20 cellular contexts compared by ENCODE assay signal in genomic region chr16:56744996-56745640, GRCh38. TPM values are rescaled to one million over a fixed set of nuclear protein-coding genes. Genes with fewer than 3 reads are reported as not detected.
A peak's percentile ranks its signal among the peaks of the same experiment; 100 is the strongest.
DNase-seq lines count a peak whose midpoint lies in the region; ATAC-seq and TF ChIP-seq lines count a peak whose summit lies in the region.
"Had no signal": no experiment of that assay in that cellular context is flagged by ENCODE, and none has a peak within 500 bp of the region (broad histone marks: within the 10 kb centered on the region; RNA-seq: fewer than 3 reads in every experiment).

No MANE protein-coding gene starts in this region.

- H3K36me3 Mint-ChIP-seq in mesothelial cell of epicardium: peaks cover 3% of the 10 kb centered on the region

- peak overlapping the region in 6 of 12 donors; percentile 3 to 61 (median 38) for H3K27ac ChIP-seq in heart left ventricle
- H3K27ac ChIP-seq: psoas muscle, VCaP had no signal

- WGBS in heart left ventricle, 4 donors: 48 to 63% (median 59%) methylated on average over 5 of the region's 5 CpGs

- H3K4me3 ChIP-seq in heart left ventricle: no peak overlapping the region
- H3K4me3 ChIP-seq: lung, psoas muscle had no signal

- TF ChIP-seq CTCF in heart left ventricle (IDR thresholded peaks at IDR 0.05): no peak
- no peak for TF ChIP-seq CTCF in mesothelial cell of epicardium (IDR thresholded peaks at IDR 0.05; ENCODE audit: unreplicated experiment)

- DNase-seq in Right ventricle myocardium inferior (ENCODE audit: missing footprints) (no peak), cardiac septum (ENCODE audit: low spot score) (no peak), heart left ventricle (peak in 2 of 5 donors; percentile 31 to 44), mesothelial cell of epicardium (ENCODE audit: low spot score in 2 of 2, unreplicated experiment in 2 of 2) (no peak), T1000 (lab: John Stamatoyannopoulos, UW) (no peak), erythroblast (lab: John Stamatoyannopoulos, UW) (no peak), DMS53 (lab: John Stamatoyannopoulos, UW) (no peak), ecto neural progenitor cell (ENCODE audit: low spot score) (no peak)
- DNase-seq: ACHN; amniotic stem cell; CD4-positive, alpha-beta T cell; Kasumi-1; naive B cell; NCI-H1105 treated with DMSO at 0.1 percent for 48 hours; NCI-H345; psoas muscle; stimulated activated naive B cell treated with anti-CD40 and anti-IgM and Interleukin-4, amounts not matched to agents 10 μg/mL and 1 μg/mL and 100 μg/mL, for 72 hours had no signal

- no peaks in the 10 kb centered on the region for H3K9me3 ChIP-seq in heart left ventricle
- H3K9me3 ChIP-seq: psoas muscle had no signal

- peaks cover 0 to 14% (median 0%) of the 10 kb centered on the region in 9 donors for H3K36me3 ChIP-seq in heart left ventricle

- no peaks in the 10 kb centered on the region for H3K27me3 Mint-ChIP-seq in mesothelial cell of epicardium (ENCODE audit: low read depth)
- H3K27me3 Mint-ChIP-seq: CD4-positive, alpha-beta T cell; naive B cell; stimulated activated naive B cell treated with anti-CD40 and anti-IgM and Interleukin-4, amounts not matched to agents 10 μg/mL and 1 μg/mL and 100 μg/mL, for 72 hours had no signal

- H3K4me3 Mint-ChIP-seq in mesothelial cell of epicardium: peak overlapping the region; percentile 0
- H3K4me3 Mint-ChIP-seq: activated T-helper 1 cell treated with anti-CD3 and anti-CD28 coated beads, Interleukin-12 subunit alpha, Interleukin-12 subunit beta, Interleukin-2, Interleukin-4 antibody, amounts not matched to agents 30 ng/mL and 10 ng/mL and 1 ng/mL, durations not matched to agents 14 hours and 24 hours and 36 hours; CD4-positive, alpha-beta T cell; stimulated activated naive B cell treated with anti-CD40 and anti-IgM and Interleukin-4, amounts not matched to agents 10 μg/mL and 1 μg/mL and 100 μg/mL, for 72 hours had no signal

- H3K27me3 ChIP-seq in heart left ventricle: no peaks in the 10 kb centered on the region

- TF ChIP-seq POLR2A in heart left ventricle (IDR thresholded peaks at IDR 0.05) (no peak), erythroblast (IDR thresholded peaks at IDR 0.05; ENCODE audit: low read length) (no peak)

- peaks cover 49% of the 10 kb centered on the region for H3K4me1 Mint-ChIP-seq in mesothelial cell of epicardium

- peak overlapping the region; percentile 58 for H3K27ac Mint-ChIP-seq in mesothelial cell of epicardium
- H3K27ac Mint-ChIP-seq: activated T-helper 1 cell treated with anti-CD3 and anti-CD28 coated beads, Interleukin-12 subunit alpha, Interleukin-12 subunit beta, Interleukin-2, Interleukin-4 antibody, amounts not matched to agents 30 ng/mL and 10 ng/mL and 1 ng/mL, durations not matched to agents 14 hours and 24 hours and 36 hours; CD4-positive, alpha-beta T cell; stimulated activated naive B cell treated with anti-CD40 and anti-IgM and Interleukin-4, amounts not matched to agents 10 μg/mL and 1 μg/mL and 100 μg/mL, for 72 hours had no signal

- no peaks in the 10 kb centered on the region for H3K9me3 Mint-ChIP-seq in mesothelial cell of epicardium
- H3K9me3 Mint-ChIP-seq: activated T-helper 1 cell treated with anti-CD3 and anti-CD28 coated beads, Interleukin-12 subunit alpha, Interleukin-12 subunit beta, Interleukin-2, Interleukin-4 antibody, amounts not matched to agents 30 ng/mL and 10 ng/mL and 1 ng/mL, durations not matched to agents 14 hours and 24 hours and 36 hours; CD4-positive, alpha-beta T cell; naive B cell; stimulated activated naive B cell treated with anti-CD40 and anti-IgM and Interleukin-4, amounts not matched to agents 10 μg/mL and 1 μg/mL and 100 μg/mL, for 72 hours had no signal

- peak; percentile 73 for ATAC-seq in Right ventricle myocardium inferior
- peak; percentile 53 to 75 (median 72) for ATAC-seq in heart left ventricle
- ATAC-seq: stimulated activated naive B cell treated with anti-CD40 and anti-IgM and Interleukin-4, amounts not matched to agents 10 μg/mL and 1 μg/mL and 100 μg/mL, for 72 hours had no signal

- intact Hi-C loops in Right ventricle myocardium inferior (cut with DNase I): loop anchor here (5.0 kb wide), 1 partner anchor 32 kb away; no protein-coding TSS in a partner anchor
- intact Hi-C loops in cardiac septum (cut with DNase I): no loop called here
- intact Hi-C loops in heart left ventricle (cut with DNase I): no loop called here

- peaks cover 0 to 63% (median 38%) of the 10 kb centered on the region in 12 donors for H3K4me1 ChIP-seq in heart left ventricle

RNA-seq across cellular contexts. Expression of gene NUP93, which starts 15.2 kb away (rescaled TPM):
- total RNA-seq in Right ventricle myocardium inferior (25.7 TPM), cardiac septum (33.4 TPM), heart left ventricle (10 to 100 TPM; 21.8 to 49.0 (median 27.8) TPM), mesothelial cell of epicardium (66.3 to 74.6 TPM (median 69.1 TPM) in 3 replicates)
- polyA plus RNA-seq in heart left ventricle: 10 to 100 TPM; 23.7 to 28.5 TPM
